Comparison of ENCODE assay signal across 8 cellular contexts in the genomic region with DNA sequence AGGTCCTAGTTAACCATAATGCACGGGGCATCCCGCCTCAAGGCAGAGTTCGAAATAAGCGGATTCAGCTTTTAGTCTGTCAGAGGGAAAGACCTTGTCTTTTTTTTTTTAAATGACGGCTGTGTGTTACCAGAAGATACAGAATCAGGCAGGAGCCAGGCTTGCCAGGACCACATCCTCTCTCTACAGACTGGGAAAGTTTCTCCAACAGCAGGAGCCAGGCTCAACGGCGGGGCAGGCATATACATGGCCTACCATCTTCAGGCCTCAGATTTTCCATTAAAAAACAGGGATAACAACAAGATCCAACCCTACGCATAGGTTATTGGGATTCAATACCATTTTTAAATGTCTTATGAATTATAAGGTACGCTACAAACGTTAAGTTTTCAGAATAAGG.
"Had no signal": no experiment of that assay in that cellular context is flagged by ENCODE, and none has a peak within 500 bp of the region (broad histone marks: within the 10 kb centered on the region; RNA-seq: fewer than 3 reads in every experiment).

No MANE protein-coding gene starts in this region.

- ATAC-seq: HCT116, K562 had no signal

- H3K4me3 ChIP-seq: GM23248, HAP-1, K562 had no signal

- H3K4me1 ChIP-seq: HAP-1 had no signal

- H3K9me3 ChIP-seq: HAP-1 had no signal

- H3K27ac ChIP-seq: GM23248 had no signal

- H3K36me3 ChIP-seq: HAP-1 had no signal

- DNase-seq: GM23248, GOT3, H7, HFFc6, IMR-90 had no signal

- H3K9ac ChIP-seq: GM23248 had no signal
